In the genomic region with DNA sequence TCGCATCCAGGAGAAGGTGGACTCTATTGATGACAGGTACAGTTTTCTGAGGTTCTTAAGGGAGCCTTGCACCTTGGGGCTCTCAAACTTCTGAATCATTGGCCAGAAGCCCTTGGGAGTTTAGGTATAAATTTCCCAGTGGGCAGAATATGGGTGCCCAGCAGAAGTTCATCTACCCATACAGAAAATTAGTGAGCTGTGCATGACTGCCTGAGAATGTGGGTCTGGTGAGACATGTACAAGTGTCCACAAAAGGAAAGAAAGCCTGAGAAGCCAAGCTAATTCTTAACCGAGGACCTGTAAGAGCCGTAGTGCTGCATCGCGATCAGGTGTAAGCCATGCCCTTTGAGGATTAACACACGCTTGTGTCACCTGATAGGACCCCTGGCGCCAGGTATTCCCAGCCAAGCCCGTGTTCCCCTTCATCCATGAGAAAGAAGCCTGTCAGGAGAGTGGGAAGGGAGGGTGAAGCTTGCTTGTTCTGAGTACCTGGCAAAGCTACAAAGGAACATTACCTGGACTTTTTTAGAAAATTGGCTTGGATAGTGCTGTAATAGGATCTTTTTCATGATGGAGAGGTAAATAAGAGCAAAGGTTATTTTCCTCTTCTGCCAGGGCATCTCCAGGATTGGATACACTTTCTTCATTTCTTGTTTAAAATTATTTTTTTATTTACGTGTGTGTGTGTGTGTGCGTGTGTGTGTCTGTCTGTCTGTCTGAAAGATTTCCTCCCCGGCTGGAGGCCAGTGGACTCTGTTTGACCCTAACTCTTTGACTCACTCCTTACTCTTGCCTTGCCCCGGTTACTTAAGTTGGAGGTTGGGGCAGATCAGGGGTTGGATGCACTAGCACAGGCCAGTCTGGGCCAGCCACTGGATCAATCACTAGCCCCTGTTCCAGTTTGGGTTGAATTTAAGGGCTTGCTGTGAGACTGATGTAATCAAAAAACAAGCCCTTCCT, we compare ENCODE assay signal across 9 cellular contexts.
A peak's percentile ranks its signal among the peaks of the same experiment; 100 is the strongest.
DNase-seq lines count a peak whose midpoint lies in the region; ATAC-seq and TF ChIP-seq lines count a peak whose summit lies in the region.
"Had no signal": no experiment of that assay in that cellular context is flagged by ENCODE, and none has a peak within 500 bp of the region (broad histone marks: within the 10 kb centered on the region; RNA-seq: fewer than 3 reads in every experiment).

No MANE protein-coding gene starts in this region.

- H3K36me3 ChIP-seq in heart left ventricle (peaks cover 0 to 96% (median 79%) of the 10 kb centered on the region in 9 donors), mammary epithelial cell (ENCODE audit: insufficient read depth, low read length) (peaks cover 43% of the 10 kb centered on the region), lung (ENCODE audit: control insufficient read depth in 2 of 2, insufficient read depth in 2 of 2, low read length in 2 of 2) (peaks cover 8 to 46% of the 10 kb centered on the region in 2 donors), vagina (peaks cover 0 to 57% of the 10 kb centered on the region in 2 donors)

- no TSS peak for BruUV-seq in mammary epithelial cell (replicated peaks; lab: Mats Ljungman, UMichigan)

- H3K9ac ChIP-seq in mammary epithelial cell (ENCODE audit: insufficient read depth, low read length) = no peak overlapping the region

- dilution Hi-C loops in mammary epithelial cell (cut with HindIII; ENCODE audit: low sequenced_read_pairs) = no loop called here

- DNase-seq in heart left ventricle (peak in 1 of 5 donors; percentile 61), Right ventricle myocardium inferior (ENCODE audit: missing footprints) (no peak), mammary epithelial cell (peak; percentile 71), lung (ENCODE audit: low spot score) (no peak), vagina (ENCODE audit: extremely low spot score in 2 of 2) (no peak), NCI-H69 (lab: John Stamatoyannopoulos, UW) (no peak), SIG-M5 (lab: John Stamatoyannopoulos, UW) (no peak)
- DNase-seq: NCI-H2227 treated with DMSO at 0.1 percent for 48 hours had no signal

- peaks cover 26 to 91% (median 85%) of the 10 kb centered on the region in 12 donors for H3K4me1 ChIP-seq in heart left ventricle
- peaks cover 21% of the 10 kb centered on the region for H3K4me1 ChIP-seq in mammary epithelial cell (ENCODE audit: insufficient read depth, low read length)
- H3K4me1 ChIP-seq in lung (ENCODE audit: control insufficient read depth in 2 of 2, insufficient read depth in 2 of 2, low read length in 2 of 2) = peaks cover 28 to 50% of the 10 kb centered on the region in 2 donors
- peaks cover 37% of the 10 kb centered on the region for H3K4me1 ChIP-seq in vagina

- no peaks in the 10 kb centered on the region for H4K20me1 ChIP-seq in mammary epithelial cell (ENCODE audit: insufficient read depth, low read length)

- TF ChIP-seq CTCF in heart left ventricle (IDR thresholded peaks at IDR 0.05) (no peak), mammary epithelial cell (conservative IDR thresholded peaks at IDR 0.05 in 1 of 2, IDR thresholded peaks at IDR 0.05 in 1 of 2; ENCODE audit: extremely low read depth in 1 of 2, insufficient read depth in 1 of 2, low read depth in 1 of 2, low read length in 2 of 2) (no peak), lung (IDR thresholded peaks at IDR 0.05; ENCODE audit: control extremely low read depth, extremely low read depth) (no peak), vagina (IDR thresholded peaks at IDR 0.05) (no peak)

- ATAC-seq in heart left ventricle (peak in 1 of 4 donors; percentile 31), Right ventricle myocardium inferior (no peak), lung (ENCODE audit: insufficient read depth, low FRiP score) (no peak), GM18868 (IDR thresholded peaks at IDR 0.05; ENCODE audit: unreplicated experiment) (no peak)

- H3K4me2 ChIP-seq in mammary epithelial cell (ENCODE audit: insufficient read depth, low read depth, low read length) = no peak overlapping the region

- TF ChIP-seq POLR2A in heart left ventricle (IDR thresholded peaks at IDR 0.05) (no peak), vagina (IDR thresholded peaks at IDR 0.05) (no peak)

- CTCF ChIA-PET in mammary epithelial cell (lab: Charles Lee; ENCODE audit: low non-redundant PET) = no interaction called here

- 54 to 70% (median 64%) methylated on average over 12 of the region's 12 CpGs for WGBS in heart left ventricle, 4 donors
- 82% methylated on average over 12 of the region's 12 CpGs for WGBS in mammary epithelial cell (ENCODE audit: low coverage, missing lambda C conversion rate)
- 76 to 86% methylated on average over 12 of the region's 12 CpGs for WGBS in lung, 2 donors

- in situ Hi-C loops in mammary epithelial cell (cut with MboI; ENCODE audit: low sequenced_read_pairs in 2 of 2) = no loop called here

- H2AFZ ChIP-seq in mammary epithelial cell (ENCODE audit: low read depth, low read length) = no peak overlapping the region

- H3K79me2 ChIP-seq in mammary epithelial cell (ENCODE audit: insufficient read depth, low read length) = peaks cover 45% of the 10 kb centered on the region

- H3K27ac ChIP-seq in heart left ventricle = peak overlapping the region; percentile 54 to 94 (median 86)
- H3K27ac ChIP-seq in mammary epithelial cell (ENCODE audit: insufficient read depth, low read depth, low read length) = no peak overlapping the region
- H3K27ac ChIP-seq in lung (ENCODE audit: low read depth in 1 of 2, low read length in 1 of 2) = peak overlapping the region; percentile 62 to 79
- peak overlapping the region; percentile 75 for H3K27ac ChIP-seq in vagina

- H3K9me3 ChIP-seq in heart left ventricle (no peaks in the 10 kb centered on the region), mammary epithelial cell (replicated peaks; ENCODE audit: insufficient read depth, low read length) (no peaks in the 10 kb centered on the region), lung (ENCODE audit: control insufficient read depth in 2 of 2, insufficient read depth in 1 of 2, low read length in 1 of 2) (no peaks in the 10 kb centered on the region), vagina (no peaks in the 10 kb centered on the region)

- intact Hi-C loops in heart left ventricle (cut with DNase I) = loop anchor here in 5 of 10 donors (5.0 to 10.0 kb wide), 5 partner anchors 48 to 288 kb away; partner anchors contain the start of gene SPTBN1 (in 1 of the 5)
- intact Hi-C loops in Right ventricle myocardium inferior (cut with DNase I) = loop anchor here (1.0 kb wide), 1 partner anchor 19 kb away; no protein-coding TSS in a partner anchor
- intact Hi-C loops in mammary epithelial cell (cut with micrococcal nuclease) = loop anchor here (2.0 to 5.0 kb wide), 2 partner anchors 74 to 111 kb away; no protein-coding TSS in a partner anchor
- intact Hi-C loops in vagina (cut with DNase I) = no loop called here

- H3K27me3 ChIP-seq in heart left ventricle (no peaks in the 10 kb centered on the region), mammary epithelial cell (ENCODE audit: insufficient read depth, low read length) (no peaks in the 10 kb centered on the region), lung (ENCODE audit: control insufficient read depth, insufficient read depth) (no peaks in the 10 kb centered on the region), vagina (no peaks in the 10 kb centered on the region)

- H3K4me3 ChIP-seq in heart left ventricle (no peak overlapping the region), mammary epithelial cell (replicated peaks in 1 of 3; ENCODE audit: insufficient read depth in 1 of 3, low read depth in 2 of 3, low read length in 3 of 3) (no peak overlapping the region), lung (no peak overlapping the region), vagina (no peak overlapping the region)
